10 cellular contexts compared by ENCODE assay signal in genomic region chr11:86219291-86220193, GRCh38. TPM values are rescaled to one million over a fixed set of nuclear protein-coding genes. Genes with fewer than 3 reads are reported as not detected.
DNase-seq lines count a peak whose midpoint lies in the region; ATAC-seq, FAIRE-seq and TF ChIP-seq lines count a peak whose summit lies in the region.
"Had no signal": no experiment of that assay in that cellular context is flagged by ENCODE, and none has a peak within 500 bp of the region (broad histone marks: within the 10 kb centered on the region; RNA-seq: fewer than 3 reads in every experiment).

No MANE protein-coding gene starts in this region.

- H3K36me3 ChIP-seq in GM12878 (ENCODE audit: control insufficient read depth in 2 of 2, insufficient read depth in 2 of 2, low read length in 1 of 2) (no peaks in the 10 kb centered on the region), mesendoderm (ENCODE audit: control insufficient read depth, insufficient read depth, low read length) (no peaks in the 10 kb centered on the region)
- H3K36me3 ChIP-seq: esophagus muscularis mucosa had no signal

- H2AFZ ChIP-seq in GM12878 (ENCODE audit: control insufficient read depth, low read depth, low read length) = peak overlapping the region; percentile 26; the same call in 1 of the 2 replicates

- SMC1A ChIA-PET in GM12878 (lab: Charles Lee; ENCODE audit: uncharacterized antibody, unreplicated experiment) = interaction anchor here (0.6 to 7.2 kb wide), 23 partner anchors 15 to 364 kb away, joined by 3 to 78 read pairs (median 4); partner anchors contain the start of gene CCDC83

- intact Hi-C loops in GM12878 (cut with micrococcal nuclease; ENCODE audit: unreplicated experiment) = loop anchor here (1.0 to 10.0 kb wide), 6 partner anchors 26 to 365 kb away; partner anchors contain the start of genes CCDC83 and PICALM

- H4K8ac ChIP-seq in mesendoderm (ENCODE audit: low read depth, low read length) = no peak overlapping the region

- peaks cover 45% of the 10 kb centered on the region for H3K4me1 ChIP-seq in GM12878 (ENCODE audit: control insufficient read depth, insufficient read depth, low read length)
- no peaks in the 10 kb centered on the region for H3K4me1 ChIP-seq in mesendoderm (ENCODE audit: control insufficient read depth, low read depth, low read length)

- H3K27me3 ChIP-seq in GM12878 (replicated peaks in 1 of 2; ENCODE audit: control insufficient read depth in 2 of 2, insufficient read depth in 2 of 2, low read length in 1 of 2) (no peaks in the 10 kb centered on the region), mesendoderm (ENCODE audit: insufficient read depth, low read length, poor library complexity) (no peaks in the 10 kb centered on the region)
- H3K27me3 ChIP-seq: esophagus muscularis mucosa had no signal

- POLR2A ChIA-PET in GM12878 (lab: Charles Lee) = interaction anchor here (0.7 to 2.3 kb wide), 6 partner anchors 9 to 591 kb away, joined by 3 to 11 read pairs (median 7); partner anchors contain the start of genes EED, PICALM and TMEM126B

- no peak overlapping the region for H4K5ac ChIP-seq in mesendoderm (ENCODE audit: low read length)

- BruUV-seq in GM12878 (replicated peaks; lab: Mats Ljungman, UMichigan) = no TSS peak

- H3K4me3 ChIP-seq in GM12878 (no peak overlapping the region), mesendoderm (ENCODE audit: low read length) (no peak overlapping the region)

- TF ChIP-seq RAD21 in GM12878 (IDR thresholded peaks at IDR 0.05; ENCODE audit: insufficient read depth, low read depth, low read length) = no peak

- CTCF ChIA-PET in GM12878 (lab: Yijun Ruan, JAX) = interaction anchor here (0.6 to 7.7 kb wide), 26 partner anchors 8 to 271 kb away, joined by 3 to 103 read pairs (median 4); partner anchors contain the start of gene PICALM

- RAD21 ChIA-PET in GM12878 (lab: Charles Lee; ENCODE audit: unreplicated experiment) = interaction anchor here (0.6 to 5.0 kb wide), 21 partner anchors 8 to 199 kb away, joined by 3 to 39 read pairs (median 4); partner anchors contain the start of gene PICALM

- peak; percentile 46 to 58 for TF ChIP-seq EP300 in GM12878 (IDR thresholded peaks at IDR 0.05; ENCODE audit: borderline replicate concordance in 1 of 2, control insufficient read depth in 1 of 2, low read depth in 2 of 2, low read length in 2 of 2)

- H3K79me1 ChIP-seq in mesendoderm (ENCODE audit: low read length) = no peaks in the 10 kb centered on the region

- no peak overlapping the region for H3K18ac ChIP-seq in mesendoderm (ENCODE audit: low read length)

- H3K27ac ChIP-seq in GM12878 (ENCODE audit: control insufficient read depth, insufficient read depth) (peak overlapping the region; percentile 63), mesendoderm (ENCODE audit: low read depth, low read length) (no peak overlapping the region)
- H3K27ac ChIP-seq: esophagus muscularis mucosa had no signal

- H4K20me1 ChIP-seq in GM12878 (ENCODE audit: control insufficient read depth, insufficient read depth) = no peaks in the 10 kb centered on the region

- no peaks in the 10 kb centered on the region; the same call in 1 of the 3 replicates for H3K9me3 ChIP-seq in GM12878 (replicated peaks; ENCODE audit: control insufficient read depth, insufficient read depth, low read length)

- ATAC-seq in GM18858 (IDR thresholded peaks at IDR 0.05; ENCODE audit: unreplicated experiment) = peak; percentile 68
- peak; percentile 81 for ATAC-seq in GM21423 (IDR thresholded peaks at IDR 0.05; ENCODE audit: unreplicated experiment)
- peak; percentile 73 for ATAC-seq in HG03139 (IDR thresholded peaks at IDR 0.05; ENCODE audit: unreplicated experiment)
- ATAC-seq in GM12878 = peak; percentile 87

- DNase-seq in GM12878 (ENCODE audit: low read depth, low spot score) = peak; percentile 86
- no peak for DNase-seq in mesendoderm
- DNase-seq in iPS-NIHi11 (ENCODE audit: low spot score) = no peak
- no peak for DNase-seq in anterior cingulate cortex (lab: John Stamatoyannopoulos, UW)
- DNase-seq in NCI-H2196 treated with DMSO at 0.1 percent for 48 hours (lab: John Stamatoyannopoulos, UW; ENCODE audit: unreplicated experiment) = no peak
- DNase-seq: activated naive CD4-positive, alpha-beta T cell treated with Interleukin-2 at 50 U/mL for 16 hours had no signal

- in situ Hi-C loops in GM12878 (cut with MboI) = no loop called here

- FAIRE-seq in GM12878 (lab: Jason Lieb, UNC) = no peak

- no peak overlapping the region for H3K4ac ChIP-seq in mesendoderm (ENCODE audit: low read depth, low read length)

- H2BK5ac ChIP-seq in mesendoderm (ENCODE audit: low read length) = no peak overlapping the region

- 1% methylated on average over 7 of the region's 7 CpGs for WGBS in GM12878 (ENCODE audit: insufficient coverage, insufficient replicate concordance, low lambda C conversion rate, missing lambda C conversion rate)
- WGBS in mesendoderm (ENCODE audit: extremely low coverage, insufficient coverage, low lambda C conversion rate) = 100% methylated on average over 1 of the region's 7 CpGs

- no peak overlapping the region for H2BK120ac ChIP-seq in mesendoderm (ENCODE audit: low read depth, low read length)

- no peak overlapping the region for H3K23ac ChIP-seq in mesendoderm (ENCODE audit: low read length)

- TF ChIP-seq POLR2A in GM12878 (IDR thresholded peaks at IDR 0.05; ENCODE audit: low read depth, low read length) = no peak

- peak overlapping the region; percentile 81 for H3K4me2 ChIP-seq in GM12878 (ENCODE audit: control insufficient read depth, insufficient read depth)
- H3K4me2 ChIP-seq in mesendoderm (ENCODE audit: low read length) = no peak overlapping the region

- no peak for TF ChIP-seq CTCF in GM12878 (IDR thresholded peaks at IDR 0.05 in 2 of 3, conservative IDR thresholded peaks at IDR 0.05 in 1 of 3; ENCODE audit: control insufficient read depth in 2 of 3, extremely low read depth in 1 of 3, insufficient read depth in 1 of 3, low read depth in 3 of 3, low read length in 3 of 3)

- no peak overlapping the region for H2BK15ac ChIP-seq in mesendoderm (replicated peaks; ENCODE audit: low read depth)

- no peak overlapping the region for H3K9ac ChIP-seq in GM12878 (ENCODE audit: control insufficient read depth, insufficient read depth, low read length)
- H3K9ac ChIP-seq in mesendoderm (ENCODE audit: low read length) = no peak overlapping the region

- no peaks in the 10 kb centered on the region for H3K79me2 ChIP-seq in GM12878 (ENCODE audit: control insufficient read depth, insufficient read depth, low read length)
- no peaks in the 10 kb centered on the region for H3K79me2 ChIP-seq in mesendoderm (ENCODE audit: control insufficient read depth, insufficient read depth, low read length)

- no peak overlapping the region for H2AK5ac ChIP-seq in mesendoderm (ENCODE audit: low read length)

- no peak overlapping the region for H3K56ac ChIP-seq in mesendoderm (ENCODE audit: low read length)

TF ChIP-seq in GM12878, 131 proteins besides CTCF, POLR2A, EP300 and RAD21 (continues in another document):
- TF ChIP-seq ATF3 (IDR thresholded peaks at IDR 0.05; ENCODE audit: borderline replicate concordance, extremely low read depth, low read depth, low read length) = no peak
- TF ChIP-seq ATF7 (IDR thresholded peaks at IDR 0.05; ENCODE audit: low read depth) = peak; percentile 64
- no peak for TF ChIP-seq CREM (IDR thresholded peaks at IDR 0.05; ENCODE audit: low read depth)
- TF ChIP-seq NR2F1 (conservative IDR thresholded peaks at IDR 0.05) = peak; percentile 69
- TF ChIP-seq ATF2 (IDR thresholded peaks at IDR 0.05; ENCODE audit: low read length) = peak; percentile 86
- peak; percentile 2; the same call in 1 of the 2 replicates for TF ChIP-seq CBX5 (IDR thresholded peaks at IDR 0.05; ENCODE audit: low read depth)
- TF ChIP-seq DPF2 (IDR thresholded peaks at IDR 0.05) = peak; percentile 99

RNA-seq across cellular contexts. Expression of gene EED, which starts 25.0 kb away (rescaled TPM):
- total RNA-seq in GM12878 (2013; cell fraction: nucleolus; rRNA removed) = 146 and 159 TPM in 2 replicates
- total RNA-seq in GM12878 (2014; rRNA removed) (41.5 and 53.4 TPM in 2 replicates), GM12878 (2014; rRNA removed; fragmentation: Illumina TruSeq; extraction: Trizol) (58.8 and 60.4 TPM in 2 replicates), GM12878 (2021) (46.3 and 53.1 TPM in 2 replicates)
- 39.3 TPM for polyA plus RNA-seq in GM12878 (2011; ENCODE audit: low read depth)
- polyA plus RNA-seq in GM12878 (2011; rRNA removed) (85.6 and 113 TPM in 2 replicates), GM12878 (2014; fragmentation: Illumina TruSeq; extraction: Trizol) (51.1 and 61.8 TPM in 2 replicates), GM12878 (2014; fragmentation: Nextera tagmentation; extraction: Ambion mirVana) (100 to 1,000 TPM; 101 to 140 TPM), GM12878 (2014; rRNA removed) (41.4 and 49.5 TPM in 2 replicates), GM12878 (2016; fragmentation: Nextera tagmentation; extraction: Ambion mirVana) (100 to 1,000 TPM in 1 of 2 experiments, 10 to 100 TPM in 1; 95.1 to 105 TPM)
- 25.9 and 27.1 TPM in 2 replicates for polyA plus RNA-seq in GM12878 (2011; cell fraction: cytosol; rRNA removed)
- polyA plus RNA-seq in GM12878 (2011; cell fraction: nucleus; rRNA removed) = 50.5 and 65.2 TPM in 2 replicates
- polyA plus RNA-seq in GM12878 (2012) = 57.2 and 62.0 TPM in 2 replicates
- 34.6 and 51.6 TPM in 2 replicates for polyA minus RNA-seq in GM12878 (2011; rRNA and poly(A)+ RNA removed)
- polyA minus RNA-seq in GM12878 (2011; cell fraction: cytosol; rRNA and poly(A)+ RNA removed) = 17.0 and 27.9 TPM in 2 replicates
- 42.0 and 76.3 TPM in 2 replicates for polyA minus RNA-seq in GM12878 (2011; cell fraction: nucleus; rRNA and poly(A)+ RNA removed)
- 17.4 TPM for polyA plus RNA-seq in mesendoderm (2013, experiment 1 of 2)
- polyA plus RNA-seq in mesendoderm (2013, experiment 2 of 2) = 17.2 TPM
